Comparison of ENCODE assay signal across 16 cellular contexts in genomic region chr4:169147217-169147616, GRCh38.
A peak's percentile ranks its signal among the peaks of the same experiment; 100 is the strongest.
DNase-seq lines count a peak whose midpoint lies in the region; ATAC-seq, FAIRE-seq and TF ChIP-seq lines count a peak whose summit lies in the region.
"Had no signal": no experiment of that assay in that cellular context is flagged by ENCODE, and none has a peak within 500 bp of the region (broad histone marks: within the 10 kb centered on the region; RNA-seq: fewer than 3 reads in every experiment).

No MANE protein-coding gene starts in this region.

- H3K9me3 ChIP-seq in SJCRH30 (replicated peaks): no peaks in the 10 kb centered on the region
- H3K9me3 ChIP-seq: BLaER1, ovary had no signal

- no peak for FAIRE-seq in frontal cortex (lab: Jason Lieb, UNC)

- in situ Hi-C loops in astrocyte of the spinal cord (cut with HindIII; ENCODE audit: low sequenced_read_pairs): no loop called here

- no peaks in the 10 kb centered on the region for H3K27me3 ChIP-seq in SJCRH30
- H3K27me3 ChIP-seq: BLaER1, ovary had no signal

- no peaks in the 10 kb centered on the region for H3K36me3 ChIP-seq in SJCRH30
- H3K36me3 ChIP-seq: ovary had no signal

- H3K4me3 ChIP-seq in astrocyte of the spinal cord (ENCODE audit: low read depth, low read length) (no peak overlapping the region), SJCRH30 (no peak overlapping the region)
- H3K4me3 ChIP-seq: BLaER1, ovary, smooth muscle cell had no signal

- H3K27ac ChIP-seq in SJCRH30: no peak overlapping the region
- H3K27ac ChIP-seq: BLaER1, ovary had no signal

- peak; percentile 75 for DNase-seq in EH (ENCODE audit: low read depth)
- peak; percentile 52 for DNase-seq in LHCN-M2 (ENCODE audit: low read depth)
- DNase-seq in astrocyte of the spinal cord (ENCODE audit: low read depth, low spot score): peak; percentile 22
- peak; percentile 79 to 80 for DNase-seq in lung microvascular endothelial cell (ENCODE audit: low read depth in 2 of 2)
- no peak for DNase-seq in SJCRH30
- DNase-seq in frontal cortex (ENCODE audit: low spot score in 2 of 2): no peak
- DNase-seq: activated CD4-positive, alpha-beta T cell treated with anti-CD3 and anti-CD28 coated beads for 48 hours; activated T-cell treated with anti-CD3 and anti-CD28 coated beads for 4 hours; DMS79 treated with DMSO at 0.1 percent for 48 hours; NCI-H1930; ovary; stimulated activated naive CD4-positive, alpha-beta T cell treated with Interleukin-2 at 50 U/mL for 16 hours had no signal

- no peaks in the 10 kb centered on the region for H3K4me1 ChIP-seq in SJCRH30
- H3K4me1 ChIP-seq: BLaER1 had no signal

- no peak for TF ChIP-seq CTCF in astrocyte of the spinal cord (IDR thresholded peaks at IDR 0.05; ENCODE audit: low read depth, low read length)

- ATAC-seq in GM18909 (IDR thresholded peaks at IDR 0.05; ENCODE audit: poor library complexity, unreplicated experiment) (no peak), GM21526 (IDR thresholded peaks at IDR 0.05; ENCODE audit: low FRiP score, unreplicated experiment) (no peak)

Comparison
In these comparisons a context has a peak if more than half of its experiments do, and no peak if none do; other contexts are left out.
1. DNase-seq: peak in EH (single experiment), LHCN-M2 (single experiment), astrocyte of the spinal cord (single experiment) and lung microvascular endothelial cell (2 of 2); none in SJCRH30 (0 of 2) and frontal cortex (0 of 2).